In genomic region chr1:53860967-53861411, GRCh38 we compare ENCODE assay signal across 8 cellular contexts. TPM values are rescaled to one million over a fixed set of nuclear protein-coding genes. Genes with fewer than 3 reads are reported as not detected.
A peak's percentile ranks its signal among the peaks of the same experiment; 100 is the strongest.
DNase-seq lines count a peak whose midpoint lies in the region; ATAC-seq and TF ChIP-seq lines count a peak whose summit lies in the region.

No MANE protein-coding gene starts in this region.

- H3K36me3 ChIP-seq in esophagus muscularis mucosa, result peaks cover 34 to 77% (median 69%) of the 10 kb centered on the region in 4 donors

- no peaks in the 10 kb centered on the region for H3K9me3 ChIP-seq in esophagus muscularis mucosa

- H3K27me3 ChIP-seq in esophagus muscularis mucosa, result no peaks in the 10 kb centered on the region

- peaks cover 4% of the 10 kb centered on the region for H3K4me1 Mint-ChIP-seq in activated CD4-positive, alpha-beta memory T cell treated with anti-CD3 and anti-CD28 coated beads, Interleukin-2, amount 10 ng/mL, durations not matched to agents 7 days and 5 days
- no peaks in the 10 kb centered on the region for H3K4me1 Mint-ChIP-seq in nephron

- H3K27me3 Mint-ChIP-seq in activated CD4-positive, alpha-beta memory T cell treated with anti-CD3 and anti-CD28 coated beads, Interleukin-2, amount 10 ng/mL, durations not matched to agents 7 days and 5 days, result no peaks in the 10 kb centered on the region
- no peaks in the 10 kb centered on the region for H3K27me3 Mint-ChIP-seq in nephron (ENCODE audit: low read depth)

- no peaks in the 10 kb centered on the region for H3K9me3 Mint-ChIP-seq in activated CD4-positive, alpha-beta memory T cell treated with anti-CD3 and anti-CD28 coated beads, Interleukin-2, amount 10 ng/mL, durations not matched to agents 7 days and 5 days
- no peaks in the 10 kb centered on the region for H3K9me3 Mint-ChIP-seq in nephron

- H3K27ac ChIP-seq in esophagus muscularis mucosa (replicated peaks in 1 of 4), result no peak overlapping the region

- TF ChIP-seq CTCF in esophagus muscularis mucosa (IDR thresholded peaks at IDR 0.05) (peak; percentile 57 to 77 (median 66)), nephron (IDR thresholded peaks at IDR 0.05; ENCODE audit: unreplicated experiment in 3 of 3) (peak; percentile 77 to 83 (median 79))

- ATAC-seq in HG02798 (IDR thresholded peaks at IDR 0.05; ENCODE audit: poor library complexity, unreplicated experiment) (peak; percentile 41), HG03095 (IDR thresholded peaks at IDR 0.05; ENCODE audit: unreplicated experiment) (no peak), HG02588 (IDR thresholded peaks at IDR 0.05; ENCODE audit: unreplicated experiment) (no peak)

- no peak overlapping the region for H3K4me3 ChIP-seq in esophagus muscularis mucosa

- TF ChIP-seq POLR2A in esophagus muscularis mucosa (IDR thresholded peaks at IDR 0.05; ENCODE audit: low read depth), result no peak

- TF ChIP-seq EP300 in esophagus muscularis mucosa (IDR thresholded peaks at IDR 0.05), result no peak

- no peaks in the 10 kb centered on the region for H3K4me1 ChIP-seq in esophagus muscularis mucosa

- no peak overlapping the region for H3K4me3 Mint-ChIP-seq in activated CD4-positive, alpha-beta memory T cell treated with anti-CD3 and anti-CD28 coated beads, Interleukin-2, amount 10 ng/mL, durations not matched to agents 7 days and 5 days
- no peak overlapping the region for H3K4me3 Mint-ChIP-seq in nephron

- CTCF ChIA-PET in activated CD4-positive, alpha-beta memory T cell treated with anti-CD3 and anti-CD28 coated beads, Interleukin-2, amount 10 ng/mL, durations not matched to agents 7 days and 5 days (lab: Charles Lee), result interaction anchor here (0.8 to 5.5 kb wide), 28 partner anchors 10 to 223 kb away, joined by 3 to 122 read pairs (median 5); partner anchors contain the start of genes IFT25, LRRC42, TCEANC2 and TMEM59

- POLR2A ChIA-PET in activated CD4-positive, alpha-beta memory T cell treated with anti-CD3 and anti-CD28 coated beads, Interleukin-2, amount 10 ng/mL, durations not matched to agents 7 days and 5 days (lab: Charles Lee), result interaction anchor here (0.7 to 3.0 kb wide), 3 partner anchors 84 to 99 kb away, joined by 3 to 9 read pairs (median 3); partner anchors contain the start of gene IFT25

- intact Hi-C loops in esophagus muscularis mucosa (cut with DNase I), result no loop called here

- peaks cover 9% of the 10 kb centered on the region for H3K36me3 Mint-ChIP-seq in activated CD4-positive, alpha-beta memory T cell treated with anti-CD3 and anti-CD28 coated beads, Interleukin-2, amount 10 ng/mL, durations not matched to agents 7 days and 5 days (ENCODE audit: low read depth)
- peaks cover 20% of the 10 kb centered on the region for H3K36me3 Mint-ChIP-seq in nephron (ENCODE audit: low read depth)

- DNase-seq in DMS 273 (lab: John Stamatoyannopoulos, UW; ENCODE audit: unreplicated experiment), result peak; percentile 87
- peak; percentile 43 for DNase-seq in NCI-H526 treated with DMSO at 0.1 percent for 48 hours (lab: John Stamatoyannopoulos, UW)
- peak; percentile 53 for DNase-seq in activated CD4-positive, alpha-beta memory T cell treated with anti-CD3 and anti-CD28 coated beads, Interleukin-2, amount 10 ng/mL, durations not matched to agents 7 days and 5 days
- no peak for DNase-seq in esophagus muscularis mucosa (ENCODE audit: extremely low spot score)

- H3K27ac Mint-ChIP-seq in activated CD4-positive, alpha-beta memory T cell treated with anti-CD3 and anti-CD28 coated beads, Interleukin-2, amount 10 ng/mL, durations not matched to agents 7 days and 5 days, result no peak overlapping the region
- H3K27ac Mint-ChIP-seq in nephron, result no peak overlapping the region

RNA-seq across cellular contexts. Expression of gene NDC1, which starts 22.9 kb away (rescaled TPM):
- total RNA-seq in activated CD4-positive, alpha-beta memory T cell treated with anti-CD3 and anti-CD28 coated beads, Interleukin-2, amount 10 ng/mL, durations not matched to agents 7 days and 5 days, result 10 to 100 TPM; 23.2 to 24.7 TPM
- 1 to 10 TPM; 5.6 to 8.3 (median 8.1) TPM for total RNA-seq in esophagus muscularis mucosa

RNA-seq across cellular contexts. Expression of gene YIPF1, which starts 28.6 kb away (rescaled TPM):
- total RNA-seq in activated CD4-positive, alpha-beta memory T cell treated with anti-CD3 and anti-CD28 coated beads, Interleukin-2, amount 10 ng/mL, durations not matched to agents 7 days and 5 days, result 10 to 100 TPM; 17.8 to 19.7 TPM
- 10 to 100 TPM; 16.8 to 21.4 (median 19.7) TPM for total RNA-seq in esophagus muscularis mucosa

RNA-seq across cellular contexts. Expression of gene DIO1, which starts 33.0 kb away (rescaled TPM):
- total RNA-seq in activated CD4-positive, alpha-beta memory T cell treated with anti-CD3 and anti-CD28 coated beads, Interleukin-2, amount 10 ng/mL, durations not matched to agents 7 days and 5 days, result not detected
- total RNA-seq in esophagus muscularis mucosa, result not detected
